ENCODE assay signal across 23 cellular contexts in genomic region chr18:66728951-66729350, GRCh38.
"Had no signal": no experiment of that assay in that cellular context is flagged by ENCODE, and none has a peak within 500 bp of the region (broad histone marks: within the 10 kb centered on the region; RNA-seq: fewer than 3 reads in every experiment).

No MANE protein-coding gene starts in this region.

- H3K27ac ChIP-seq: RWPE1 had no signal

- DNase-seq: activated CD4-positive, alpha-beta T cell treated with anti-CD3 and anti-CD28 coated beads for 4 hours; activated CD8-positive, alpha-beta memory T cell treated with anti-CD3 and anti-CD28 coated beads, Interleukin-2, amount 50 U/mL, for 4 hours; activated CD8-positive, alpha-beta T cell treated with anti-CD3 and anti-CD28 coated beads for 36 hours; activated gamma-delta T cell treated with Interleukin-2 at 50 U/mL for 16 hours; activated naive CD4-positive, alpha-beta T cell treated with anti-CD3 and anti-CD28 coated beads, Interleukin-2, amount 10 ng/mL, durations not matched to agents 7 days and 5 days; activated naive CD8-positive, alpha-beta T cell treated with anti-CD3 and anti-CD28 coated beads for 36 hours; activated T-cell treated with anti-CD3 and anti-CD28 coated beads, Interleukin-2, amount 50 U/mL, for 72 hours; IMR-90; Kasumi-1; KBM-7; NCI-H1105 treated with DMSO at 0.1 percent for 48 hours; NCI-H1436 treated with DMSO at 0.1 percent for 48 hours; NCI-H187 treated with DMSO at 0.1 percent for 48 hours; NCI-H2081 treated with DMSO at 0.1 percent for 48 hours; NCI-H2171; NCI-H2227 treated with DMSO at 0.1 percent for 48 hours; NCI-H526; NCI-H82; OCI-M1; SHP77 treated with DMSO at 0.1 percent for 48 hours had no signal

- ATAC-seq: activated CD4-positive, CD25-positive, alpha-beta regulatory T cell treated with anti-CD3 and anti-CD28 coated beads, Interleukin-2, amount 50 U/mL, for 24 hours; activated CD8-positive, alpha-beta T cell treated with anti-CD3 and anti-CD28 coated beads for 36 hours; activated T-cell treated with anti-CD3 and anti-CD28 coated beads, Interleukin-2, amount 50 U/mL, for 72 hours; Panc1 had no signal
